ENCODE assay signal across 7 cellular contexts in genomic region chr12:121888478-121889266, GRCh38. TPM values are rescaled to one million over a fixed set of nuclear protein-coding genes. Genes with fewer than 3 reads are reported as not detected.
DNase-seq lines count a peak whose midpoint lies in the region; ATAC-seq and TF ChIP-seq lines count a peak whose summit lies in the region.

PSMD9 (plus strand) TSS chr12:121888790; CDS start chr12:121888857, 67 bp downstream.

- peak; percentile 91 for DNase-seq in NCI-H2029 treated with DMSO at 0.1 percent for 48 hours (lab: John Stamatoyannopoulos, UW)
- DNase-seq in T-helper 9 cell: peak; percentile 98
- DNase-seq in astrocyte of the cerebellum (ENCODE audit: low read depth): peak; percentile 90
- DNase-seq in hepatic stellate cell (ENCODE audit: low spot score): peak; percentile 95
- peak; percentile 91 for DNase-seq in renal cortical epithelial cell (ENCODE audit: low read depth)

- TF ChIP-seq CTCF in astrocyte of the cerebellum (IDR thresholded peaks at IDR 0.05; ENCODE audit: low read depth, low read length, missing control alignments): peak; percentile 84

- in situ Hi-C loops in astrocyte of the cerebellum (cut with HindIII; ENCODE audit: low sequenced_read_pairs): no loop called here

- H3K4me3 ChIP-seq in astrocyte of the cerebellum (ENCODE audit: low read depth, low read length): peak within 1 kb of the TSS; percentile 78

- peak; percentile 64 for ATAC-seq in GM18508 (IDR thresholded peaks at IDR 0.05; ENCODE audit: insufficient read depth, unreplicated experiment)
- peak; percentile 90 for ATAC-seq in HG03025 (IDR thresholded peaks at IDR 0.05; ENCODE audit: low FRiP score, unreplicated experiment)

RNA-seq across cellular contexts. Expression of gene PSMD9, which starts in this region (rescaled TPM):
- total RNA-seq in renal cortical epithelial cell: 62.3 and 132 TPM in 2 replicates

Comparison
In these comparisons a context has a peak if more than half of its experiments do, and no peak if none do; other contexts are left out.
1. Peak in every context shown above with its lines: DNase-seq, ATAC-seq and H3K4me3 ChIP-seq.